ENCODE assay signal across 27 cellular contexts in genomic region chr20:9926476-9926875, GRCh38.
"Had no signal": no experiment of that assay in that cellular context is flagged by ENCODE, and none has a peak within 500 bp of the region (broad histone marks: within the 10 kb centered on the region; RNA-seq: fewer than 3 reads in every experiment).

No MANE protein-coding gene starts in this region.

- H3K27me3 ChIP-seq: Peyer's patch had no signal

- H3K4me1 ChIP-seq: Peyer's patch, SJCRH30 had no signal

- DNase-seq: activated B cell treated with CpG ODN at 0.5 μM for 24 hours; activated CD4-positive, alpha-beta T cell treated with anti-CD3 and anti-CD28 coated beads for 1 hour; activated CD4-positive, alpha-beta T cell treated with anti-CD3 and anti-CD28 coated beads, Interleukin-2, amount 10 ng/mL, durations not matched to agents 24 days and 14 days; activated CD4-positive, alpha-beta T cell treated with anti-CD3 and anti-CD28 coated beads, Interleukin-2, amount 50 U/mL, for 48 hours; activated CD8-positive, alpha-beta memory T cell treated with anti-CD3 and anti-CD28 coated beads, Interleukin-2, amount 10 ng/mL, durations not matched to agents 7 days and 5 days; activated effector memory CD4-positive, alpha-beta T cell treated with Interleukin-2 at 50 U/mL for 16 hours; activated naive CD4-positive, alpha-beta T cell; activated T-cell treated with anti-CD3 and anti-CD28 coated beads, Interleukin-2, amount 50 U/mL, for 24 hours; aorta; Kasumi-1; KBM-7; NCI-H1105 treated with DMSO at 0.1 percent for 48 hours; NCI-H146; NCI-H187 treated with DMSO at 0.1 percent for 48 hours; NCI-H2081 treated with DMSO at 0.1 percent for 48 hours; NCI-H345; NCI-H510A; NCI-H526 treated with DMSO at 0.1 percent for 48 hours; OCI-M1; Peyer's patch; Right ventricle myocardium superior; SJCRH30; T-helper 17 cell; T-helper 9 cell had no signal

- H3K9me3 ChIP-seq: Peyer's patch, SJCRH30 had no signal

- H3K27me3 Mint-ChIP-seq: activated CD4-positive, alpha-beta T cell treated with anti-CD3 and anti-CD28 coated beads, Interleukin-2, amount 10 ng/mL, durations not matched to agents 24 days and 14 days; activated CD8-positive, alpha-beta memory T cell treated with anti-CD3 and anti-CD28 coated beads, Interleukin-2, amount 10 ng/mL, durations not matched to agents 7 days and 5 days; activated naive CD4-positive, alpha-beta T cell treated with anti-CD3 and anti-CD28 coated beads, Interleukin-2, amount 50 U/mL, for 24 hours had no signal

- H3K9me3 Mint-ChIP-seq: activated B cell treated with CpG ODN at 0.5 μM for 24 hours; activated CD4-positive, alpha-beta T cell treated with anti-CD3 and anti-CD28 coated beads, Interleukin-2, amount 10 ng/mL, durations not matched to agents 24 days and 14 days; activated naive CD4-positive, alpha-beta T cell treated with anti-CD3 and anti-CD28 coated beads, Interleukin-2, amount 50 U/mL, for 24 hours; activated T-cell treated with anti-CD3 and anti-CD28 coated beads, Interleukin-2, amount 50 U/mL, for 24 hours; activated T-helper 1 cell treated with anti-CD3 and anti-CD28 coated beads, Interleukin-12 subunit alpha, Interleukin-12 subunit beta, Interleukin-2, Interleukin-4 antibody, amounts not matched to agents 30 ng/mL and 10 ng/mL and 1 ng/mL, durations not matched to agents 14 hours and 24 hours and 36 hours had no signal

- H3K4me3 ChIP-seq: Peyer's patch, SJCRH30 had no signal

- ATAC-seq: activated CD8-positive, alpha-beta memory T cell treated with anti-CD3 and anti-CD28 coated beads, Interleukin-2, amount 10 ng/mL, durations not matched to agents 7 days and 5 days; T-helper 17 cell had no signal

- H3K4me1 Mint-ChIP-seq: activated B cell treated with CpG ODN at 0.5 μM for 24 hours; activated CD4-positive, alpha-beta T cell treated with anti-CD3 and anti-CD28 coated beads, Interleukin-2, amount 10 ng/mL, durations not matched to agents 24 days and 14 days; activated CD8-positive, alpha-beta memory T cell treated with anti-CD3 and anti-CD28 coated beads, Interleukin-2, amount 10 ng/mL, durations not matched to agents 7 days and 5 days; activated naive CD4-positive, alpha-beta T cell treated with anti-CD3 and anti-CD28 coated beads, Interleukin-2, amount 50 U/mL, for 24 hours; T-helper 17 cell had no signal

- H3K27ac ChIP-seq: Peyer's patch, RWPE1, SJCRH30 had no signal

- H3K36me3 ChIP-seq: Peyer's patch, SJCRH30 had no signal

- H3K36me3 Mint-ChIP-seq: activated CD8-positive, alpha-beta memory T cell treated with anti-CD3 and anti-CD28 coated beads, Interleukin-2, amount 10 ng/mL, durations not matched to agents 7 days and 5 days; activated naive CD4-positive, alpha-beta T cell treated with anti-CD3 and anti-CD28 coated beads, Interleukin-2, amount 50 U/mL, for 24 hours had no signal

- H3K27ac Mint-ChIP-seq: activated B cell treated with CpG ODN at 0.5 μM for 24 hours; activated CD4-positive, alpha-beta T cell treated with anti-CD3 and anti-CD28 coated beads, Interleukin-2, amount 10 ng/mL, durations not matched to agents 24 days and 14 days; activated CD8-positive, alpha-beta memory T cell treated with anti-CD3 and anti-CD28 coated beads, Interleukin-2, amount 10 ng/mL, durations not matched to agents 7 days and 5 days; activated naive CD4-positive, alpha-beta T cell treated with anti-CD3 and anti-CD28 coated beads, Interleukin-2, amount 50 U/mL, for 24 hours; activated T-cell treated with anti-CD3 and anti-CD28 coated beads, Interleukin-2, amount 50 U/mL, for 24 hours; activated T-helper 1 cell treated with anti-CD3 and anti-CD28 coated beads, Interleukin-12 subunit alpha, Interleukin-12 subunit beta, Interleukin-2, Interleukin-4 antibody, amounts not matched to agents 30 ng/mL and 10 ng/mL and 1 ng/mL, durations not matched to agents 14 hours and 24 hours and 36 hours; T-helper 17 cell had no signal

- H3K4me3 Mint-ChIP-seq: activated B cell treated with CpG ODN at 0.5 μM for 24 hours; activated CD4-positive, alpha-beta T cell treated with anti-CD3 and anti-CD28 coated beads, Interleukin-2, amount 10 ng/mL, durations not matched to agents 24 days and 14 days; activated CD8-positive, alpha-beta memory T cell treated with anti-CD3 and anti-CD28 coated beads, Interleukin-2, amount 10 ng/mL, durations not matched to agents 7 days and 5 days; activated naive CD4-positive, alpha-beta T cell treated with anti-CD3 and anti-CD28 coated beads, Interleukin-2, amount 50 U/mL, for 24 hours; activated T-cell treated with anti-CD3 and anti-CD28 coated beads, Interleukin-2, amount 50 U/mL, for 24 hours; activated T-helper 1 cell treated with anti-CD3 and anti-CD28 coated beads, Interleukin-12 subunit alpha, Interleukin-12 subunit beta, Interleukin-2, Interleukin-4 antibody, amounts not matched to agents 30 ng/mL and 10 ng/mL and 1 ng/mL, durations not matched to agents 14 hours and 24 hours and 36 hours; T-helper 17 cell had no signal
